ENCODE assay signal across 11 cellular contexts in genomic region chr7:42972703-42973500, GRCh38. TPM values are rescaled to one million over a fixed set of nuclear protein-coding genes. Genes with fewer than 3 reads are reported as not detected.
DNase-seq lines count a peak whose midpoint lies in the region; ATAC-seq and TF ChIP-seq lines count a peak whose summit lies in the region.
"Had no signal": no experiment of that assay in that cellular context is flagged by ENCODE, and none has a peak within 500 bp of the region (broad histone marks: within the 10 kb centered on the region; RNA-seq: fewer than 3 reads in every experiment).

No MANE protein-coding gene starts in this region.

- peak; percentile 99 for DNase-seq in AG09309 (ENCODE audit: low read depth)
- DNase-seq in RWPE2 (ENCODE audit: low spot score) = peak; percentile 51
- peak; percentile 99 for DNase-seq in fibroblast of the conjunctiva (ENCODE audit: low read depth)
- peak; percentile 48 for DNase-seq in osteoblast (ENCODE audit: insufficient read length, low spot score, missing footprints)
- DNase-seq in DMS79 treated with DMSO at 0.1 percent for 48 hours (lab: John Stamatoyannopoulos, UW) = no peak
- no peak for DNase-seq in Caco-2
- DNase-seq in activated T-cell treated with anti-CD3 and anti-CD28 coated beads, Interleukin-2, amount 50 U/mL, for 24 hours = no peak
- DNase-seq: activated B cell treated with CpG ODN at 0.5 μM for 24 hours; CD8-positive, alpha-beta memory T cell; stimulated activated CD4-positive, alpha-beta T cell treated with anti-CD3 and anti-CD28 coated beads, Interleukin-15, amount 100 ng/mL, for 24 hours had no signal

- no peaks in the 10 kb centered on the region for H3K27me3 ChIP-seq in RWPE2 (ENCODE audit: insufficient read depth, poor library complexity, severe bottlenecking)
- H3K27me3 ChIP-seq in osteoblast (ENCODE audit: insufficient read depth, low read length) = no peaks in the 10 kb centered on the region
- no peaks in the 10 kb centered on the region for H3K27me3 ChIP-seq in Caco-2 (replicated peaks; ENCODE audit: control insufficient read depth, insufficient read depth, low read length)

- H3K36me3 ChIP-seq in RWPE2 (ENCODE audit: low read depth) = no peaks in the 10 kb centered on the region
- H3K36me3 ChIP-seq in osteoblast (ENCODE audit: insufficient read depth, low read length) = no peaks in the 10 kb centered on the region
- no peaks in the 10 kb centered on the region for H3K36me3 ChIP-seq in Caco-2 (ENCODE audit: control insufficient read depth, insufficient read depth, low read length)

- peaks cover 7% of the 10 kb centered on the region for H3K27me3 Mint-ChIP-seq in Caco-2 (ENCODE audit: insufficient read depth, unreplicated experiment)
- H3K27me3 Mint-ChIP-seq in activated T-cell treated with anti-CD3 and anti-CD28 coated beads, Interleukin-2, amount 50 U/mL, for 24 hours = peaks cover 32% of the 10 kb centered on the region

- TF ChIP-seq CTCF in AG09309 (IDR thresholded peaks at IDR 0.05; ENCODE audit: control insufficient read depth, insufficient read depth, low read depth, low read length, missing control alignments) (no peak), RWPE2 (IDR thresholded peaks at IDR 0.05; ENCODE audit: poor library complexity, severe bottlenecking) (no peak), osteoblast (IDR thresholded peaks at IDR 0.05; ENCODE audit: extremely low read depth, low read depth, low read length) (no peak), Caco-2 (IDR thresholded peaks at IDR 0.05; ENCODE audit: insufficient read depth in 1 of 2, low read depth in 1 of 2, low read length in 1 of 2, severe bottlenecking in 1 of 2, unreplicated experiment in 1 of 2) (no peak)

- no peaks in the 10 kb centered on the region for H3K9me3 ChIP-seq in RWPE2 (ENCODE audit: severe bottlenecking)
- no peaks in the 10 kb centered on the region for H3K9me3 ChIP-seq in osteoblast (ENCODE audit: low read depth, low read length)
- H3K9me3 ChIP-seq in Caco-2 = no peaks in the 10 kb centered on the region

- ATAC-seq in RWPE2 (ENCODE audit: low read depth) (peak; percentile 95), HG02571 (IDR thresholded peaks at IDR 0.05; ENCODE audit: unreplicated experiment) (no peak)

- CTCF ChIA-PET in Caco-2 (lab: Charles Lee) = interaction anchor here (1.1 kb wide), 1 partner anchor 10 kb away, joined by 3 read pairs; no protein-coding TSS in a partner anchor

- no peak overlapping the region for H3K4me3 Mint-ChIP-seq in Caco-2 (ENCODE audit: unreplicated experiment)
- no peak overlapping the region for H3K4me3 Mint-ChIP-seq in activated T-cell treated with anti-CD3 and anti-CD28 coated beads, Interleukin-2, amount 50 U/mL, for 24 hours
- H3K4me3 Mint-ChIP-seq: activated B cell treated with CpG ODN at 0.5 μM for 24 hours; CD8-positive, alpha-beta memory T cell had no signal

- peak overlapping the region; percentile 88 for H2AFZ ChIP-seq in osteoblast (ENCODE audit: low read length)

- intact Hi-C loops in Caco-2 (cut with micrococcal nuclease; ENCODE audit: unreplicated experiment) = no loop called here

- H4K20me1 ChIP-seq in osteoblast (ENCODE audit: insufficient read depth, low read length) = no peaks in the 10 kb centered on the region

- POLR2A ChIA-PET in Caco-2 (lab: Charles Lee) = interaction anchor here (0.5 kb wide), 2 partner anchors 41 to 133 kb away, joined by 3 to 4 read pairs; partner anchors contain the start of genes MRPL32 and PSMA2

- no peak overlapping the region for H3K27ac Mint-ChIP-seq in Caco-2 (ENCODE audit: unreplicated experiment)
- no peak overlapping the region for H3K27ac Mint-ChIP-seq in activated T-cell treated with anti-CD3 and anti-CD28 coated beads, Interleukin-2, amount 50 U/mL, for 24 hours
- H3K27ac Mint-ChIP-seq: activated B cell treated with CpG ODN at 0.5 μM for 24 hours; CD8-positive, alpha-beta memory T cell had no signal

- peak overlapping the region; percentile 63 for H3K4me2 ChIP-seq in osteoblast (ENCODE audit: insufficient read depth, low read length)

- no peaks in the 10 kb centered on the region for H3K79me2 ChIP-seq in osteoblast (ENCODE audit: insufficient read depth, low read length)

- H3K4me1 ChIP-seq in RWPE2 (ENCODE audit: insufficient read depth, poor library complexity, severe bottlenecking) (peaks cover 4% of the 10 kb centered on the region), osteoblast (ENCODE audit: insufficient read depth, low read length) (peaks cover 15% of the 10 kb centered on the region), Caco-2 (no peaks in the 10 kb centered on the region)

- H3K27ac ChIP-seq in RWPE2 (ENCODE audit: poor library complexity, severe bottlenecking) = peak overlapping the region; percentile 68
- peak overlapping the region; percentile 51 for H3K27ac ChIP-seq in osteoblast (ENCODE audit: low read depth, low read length)

- no peaks in the 10 kb centered on the region for H3K36me3 Mint-ChIP-seq in Caco-2 (ENCODE audit: insufficient read depth, unreplicated experiment)
- no peaks in the 10 kb centered on the region for H3K36me3 Mint-ChIP-seq in activated T-cell treated with anti-CD3 and anti-CD28 coated beads, Interleukin-2, amount 50 U/mL, for 24 hours (ENCODE audit: low read depth)
- H3K36me3 Mint-ChIP-seq: CD8-positive, alpha-beta memory T cell had no signal

- BruUV-seq in Caco-2 (replicated peaks; lab: Mats Ljungman, UMichigan) = no TSS peak

- H3K4me3 ChIP-seq in AG09309 (ENCODE audit: control insufficient read depth, low read depth, low read length) (no peak overlapping the region), RWPE2 (ENCODE audit: severe bottlenecking) (no peak overlapping the region), osteoblast (ENCODE audit: insufficient read depth, low read length) (peak overlapping the region; percentile 21), Caco-2 (ENCODE audit: low read depth, low read length) (no peak overlapping the region)

- H3K4me1 Mint-ChIP-seq in Caco-2 (ENCODE audit: low read depth, unreplicated experiment) = no peaks in the 10 kb centered on the region
- no peaks in the 10 kb centered on the region for H3K4me1 Mint-ChIP-seq in activated T-cell treated with anti-CD3 and anti-CD28 coated beads, Interleukin-2, amount 50 U/mL, for 24 hours (ENCODE audit: low read depth)
- H3K4me1 Mint-ChIP-seq: activated B cell treated with CpG ODN at 0.5 μM for 24 hours; CD8-positive, alpha-beta memory T cell had no signal

- H3K9me3 Mint-ChIP-seq in Caco-2 (ENCODE audit: unreplicated experiment) = no peaks in the 10 kb centered on the region
- no peaks in the 10 kb centered on the region for H3K9me3 Mint-ChIP-seq in activated T-cell treated with anti-CD3 and anti-CD28 coated beads, Interleukin-2, amount 50 U/mL, for 24 hours
- H3K9me3 Mint-ChIP-seq: activated B cell treated with CpG ODN at 0.5 μM for 24 hours had no signal

RNA-seq across cellular contexts. Expression of gene MRPL32, which starts 40.7 kb away (rescaled TPM):
- total RNA-seq in osteoblast (35.5 and 42.1 TPM in 2 replicates), Caco-2 (2022) (61.6 and 63.6 TPM in 2 replicates)

RNA-seq across cellular contexts. Expression of gene PSMA2, which starts 40.9 kb away (rescaled TPM):
- total RNA-seq in osteoblast = 50.3 and 59.2 TPM in 2 replicates
- 147 and 159 TPM in 2 replicates for total RNA-seq in Caco-2 (2022)

Comparison
In these comparisons a context has a peak if more than half of its experiments do, and no peak if none do; other contexts are left out.
1. DNase-seq: peak in AG09309 (single experiment), RWPE2 (single experiment), fibroblast of the conjunctiva (single experiment) and osteoblast (single experiment); none in DMS79 treated with DMSO at 0.1 percent for 48 hours (single experiment), Caco-2 (0 of 2) and activated T-cell treated with anti-CD3 and anti-CD28 coated beads, Interleukin-2, amount 50 U/mL, for 24 hours (single experiment).